Comparison of ENCODE assay signal across 8 cellular contexts in the genomic region with DNA sequence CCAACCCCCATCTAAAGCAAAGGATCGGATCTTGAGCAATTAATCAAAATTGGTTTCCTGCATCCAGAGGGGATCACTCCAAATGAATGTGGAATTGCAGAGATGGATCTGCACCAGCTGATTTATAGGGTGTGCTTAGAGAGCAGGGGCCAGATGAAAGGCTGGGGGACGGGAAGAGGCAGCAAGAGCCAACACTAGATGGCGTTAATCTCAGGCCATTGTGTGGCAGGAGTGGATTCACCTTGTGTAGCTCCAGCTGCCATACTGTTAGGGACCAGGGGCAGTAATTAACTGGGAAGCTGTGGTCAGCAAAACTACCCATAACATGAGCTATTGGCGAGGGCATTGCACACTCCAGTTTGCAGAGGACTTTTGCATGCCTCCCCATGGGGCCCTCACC. TPM values are rescaled to one million over a fixed set of nuclear protein-coding genes. Genes with fewer than 3 reads are reported as not detected.
DNase-seq lines count a peak whose midpoint lies in the region; ATAC-seq, FAIRE-seq and TF ChIP-seq lines count a peak whose summit lies in the region.

No MANE protein-coding gene starts in this region.

- TF ChIP-seq CTCF in A549 (IDR thresholded peaks at IDR 0.05) = peak; percentile 58
- peak; percentile 86 for TF ChIP-seq CTCF in GM12875 (IDR thresholded peaks at IDR 0.05; ENCODE audit: borderline replicate concordance, insufficient read depth, low read depth, low read length)
- TF ChIP-seq CTCF in brain microvascular endothelial cell (IDR thresholded peaks at IDR 0.05; ENCODE audit: low read depth, low read length, missing control alignments) = peak; percentile 89
- no peak for TF ChIP-seq CTCF in pancreas (IDR thresholded peaks at IDR 0.05)

- H3K27ac ChIP-seq in A549 (no peak overlapping the region), brain microvascular endothelial cell (no peak overlapping the region), pancreas (no peak overlapping the region)

- TF ChIP-seq EP300 in A549 (IDR thresholded peaks at IDR 0.05) = no peak

- 34% methylated on average over 4 of the region's 4 CpGs for WGBS in A549 (ENCODE audit: missing lambda C conversion rate)
- WGBS in pancreas, 2 donors = 70 to 77% methylated on average over 4 of the region's 4 CpGs

- no peaks in the 10 kb centered on the region for H3K27me3 ChIP-seq in brain microvascular endothelial cell (replicated peaks)
- H3K27me3 ChIP-seq in pancreas = no peaks in the 10 kb centered on the region

- TF ChIP-seq RAD21 in A549 (conservative IDR thresholded peaks at IDR 0.05 in 1 of 2, IDR thresholded peaks at IDR 0.05 in 1 of 2) = peak; percentile 41 to 51; a peak in 3 of 5 replicates

- POLR2A ChIA-PET in A549 (lab: Yijun Ruan, JAX) = no interaction called here

- no peaks in the 10 kb centered on the region for H3K9me3 ChIP-seq in A549
- H3K9me3 ChIP-seq in pancreas = no peaks in the 10 kb centered on the region

- in situ Hi-C loops in brain microvascular endothelial cell (cut with HindIII; ENCODE audit: low pct_ligation_motif_present, low sequenced_read_pairs) = no loop called here

- CTCF ChIA-PET in A549 (lab: Yijun Ruan, JAX) = interaction anchor here (0.9 to 4.7 kb wide), 13 partner anchors 9 to 721 kb away, joined by 3 to 22 read pairs (median 3); no protein-coding TSS in a partner anchor

- H3K4me3 ChIP-seq in A549 (no peak overlapping the region), GM12875 (ENCODE audit: low read depth, low read length) (no peak overlapping the region), brain microvascular endothelial cell (ENCODE audit: low read depth, low read length) (no peak overlapping the region), pancreas (no peak overlapping the region)

- H3K36me3 ChIP-seq in brain microvascular endothelial cell (replicated peaks) = no peaks in the 10 kb centered on the region
- no peaks in the 10 kb centered on the region for H3K36me3 ChIP-seq in pancreas

- H3K4me2 ChIP-seq in A549 = no peak overlapping the region

- intact Hi-C loops in pancreas (cut with DNase I) = no loop called here

- FAIRE-seq in A549 (lab: Jason Lieb, UNC) = no peak
- no peak for FAIRE-seq in pancreas (lab: Jason Lieb, UNC)

- peak; percentile 77 to 92 for ATAC-seq in A549
- peak in 3 of 4 donors; percentile 39 to 48 (median 45) for ATAC-seq in pancreas
- ATAC-seq in HG02588 (IDR thresholded peaks at IDR 0.05; ENCODE audit: unreplicated experiment) = no peak
- no peak for ATAC-seq in HG03025 (IDR thresholded peaks at IDR 0.05; ENCODE audit: low FRiP score, unreplicated experiment)

- DNase-seq in A549 (ENCODE audit: low read depth in 1 of 2, low spot score in 1 of 2) = peak; percentile 48 to 56
- DNase-seq in NCI-H345 (lab: John Stamatoyannopoulos, UW) = peak; percentile 46
- peak; percentile 29 for DNase-seq in brain microvascular endothelial cell
- no peak for DNase-seq in pancreas
- DNase-seq in stimulated activated CD4-positive, alpha-beta T cell treated with anti-CD3 and anti-CD28 coated beads, Interleukin-4, amount 100 ng/mL, for 24 hours = no peak

- H3K4me1 ChIP-seq in A549 = no peaks in the 10 kb centered on the region
- peaks cover 0 to 4% (median 0%) of the 10 kb centered on the region in 3 donors for H3K4me1 ChIP-seq in pancreas

- no peak for TF ChIP-seq POLR2A in A549 (IDR thresholded peaks at IDR 0.05; ENCODE audit: low read length)

TF ChIP-seq in A549, 52 proteins besides CTCF, POLR2A, EP300 and RAD21:
- TF ChIP-seq SMC3 (IDR thresholded peaks at IDR 0.05) (peak; percentile 36; the same call in 1 of the 3 replicates), BHLHE40 (IDR thresholded peaks at IDR 0.05; ENCODE audit: low read depth, low read length) (no peak)

RNA-seq across cellular contexts. Expression of gene SERPINH1, which starts 35.6 kb away (rescaled TPM):
- polyA plus RNA-seq in A549 (2011; rRNA removed) = 70.7 and 79.3 TPM in 2 replicates
- 113 and 144 TPM in 2 replicates for polyA plus RNA-seq in A549 (2012; cell fraction: cytosol; rRNA removed)
- 212 and 377 TPM in 2 replicates for polyA plus RNA-seq in A549 (2012; cell fraction: nucleus; rRNA removed)
- polyA plus RNA-seq in A549 (2017; fragmentation: RNase III; extraction: RNeasy Plus Mini Kit Qiagen cat#74134 plus additional on column Dnase treatment) = 151 to 162 TPM (median 151 TPM) in 3 replicates
- 48.4 and 51.1 TPM in 2 replicates for polyA minus RNA-seq in A549 (2011; rRNA and poly(A)+ RNA removed)
- total RNA-seq in pancreas = 10 to 100 TPM in 5 of 6 donors, 1 to 10 TPM in 1; 9.3 to 87.7 (median 18.2) TPM
- 10 to 100 TPM; 22.7 to 25.9 TPM for polyA plus RNA-seq in pancreas

Comparison
In these comparisons a context has a peak if more than half of its experiments do, and no peak if none do; other contexts are left out.
1. ATAC-seq: peak in A549 (2 of 2) and pancreas (3 of 4); none in HG02588 (single experiment) and HG03025 (single experiment).
2. DNase-seq: peak in A549 (2 of 2), NCI-H345 (single experiment) and brain microvascular endothelial cell (single experiment); none in pancreas (0 of 6) and stimulated activated CD4-positive, alpha-beta T cell treated with anti-CD3 and anti-CD28 coated beads, Interleukin-4, amount 100 ng/mL, for 24 hours (single experiment).
3. CTCF ChIP-seq: peak in A549 (single experiment), GM12875 (single experiment) and brain microvascular endothelial cell (single experiment); none in pancreas (0 of 4).